Comparison of ENCODE assay signal across 18 cellular contexts in the genomic region with DNA sequence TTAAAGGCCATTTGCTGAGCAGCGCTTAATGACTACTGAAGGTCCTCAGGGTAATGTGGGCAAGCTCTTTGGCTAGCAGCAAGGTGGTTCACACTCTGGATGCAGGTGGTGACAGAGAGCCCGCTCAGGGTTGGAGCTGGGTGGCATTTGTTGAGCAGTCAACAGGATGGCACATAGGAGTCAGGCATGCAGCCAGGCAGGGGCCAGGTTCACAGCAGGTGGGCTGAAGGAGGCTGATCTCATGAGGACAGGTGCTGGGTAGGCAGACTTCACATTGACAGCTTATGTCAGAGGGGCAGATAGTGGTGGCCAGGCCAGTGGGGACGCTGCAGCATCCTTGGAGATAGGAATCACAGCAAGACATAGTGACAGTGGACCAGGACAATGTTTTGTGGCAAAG. TPM values are rescaled to one million over a fixed set of nuclear protein-coding genes. Genes with fewer than 3 reads are reported as not detected.
"Had no signal": no experiment of that assay in that cellular context is flagged by ENCODE, and none has a peak within 500 bp of the region (broad histone marks: within the 10 kb centered on the region; RNA-seq: fewer than 3 reads in every experiment).

No MANE protein-coding gene starts in this region.

- ATAC-seq: activated CD8-positive, alpha-beta memory T cell treated with anti-CD3 and anti-CD28 coated beads, Interleukin-2, amount 10 ng/mL, durations not matched to agents 7 days and 5 days; esophagus mucosa; gastrocnemius medialis; left lobe of liver; natural killer cell; stimulated activated memory B cell treated with anti-CD40 and anti-IgM and Interleukin-4, amounts not matched to agents 10 μg/mL and 1 μg/mL and 100 μg/mL, for 72 hours; upper lobe of right lung had no signal

- H3K79me2 ChIP-seq: parathyroid adenoma had no signal

- DNase-seq: activated CD4-positive, alpha-beta T cell treated with anti-CD3 and anti-CD28 coated beads, Interleukin-2, amount 50 U/mL, for 4 hours; activated CD8-positive, alpha-beta memory T cell treated with anti-CD3 and anti-CD28 coated beads, Interleukin-2, amount 10 ng/mL, durations not matched to agents 7 days and 5 days; amniotic stem cell; effector CD4-positive, alpha-beta T cell; gastrocnemius medialis; head of caudate nucleus; kidney; natural killer cell; sigmoid colon; stimulated activated CD4-positive, alpha-beta T cell treated with anti-CD3 and anti-CD28 coated beads, Interleukin-4, amount 100 ng/mL, for 4 hours; upper lobe of right lung had no signal

- H3K27ac ChIP-seq: gastrocnemius medialis, neutrophil, parathyroid adenoma, sigmoid colon, upper lobe of right lung had no signal

- H3K9ac ChIP-seq: parathyroid adenoma had no signal

- FAIRE-seq: kidney had no signal

- H3K4me1 ChIP-seq: gastrocnemius medialis, parathyroid adenoma, sigmoid colon, upper lobe of right lung had no signal

- H2AFZ ChIP-seq: parathyroid adenoma had no signal

- H3K27me3 ChIP-seq: sigmoid colon, upper lobe of right lung had no signal

- H3K36me3 ChIP-seq: gastrocnemius medialis, neutrophil, sigmoid colon, upper lobe of right lung had no signal

- H3K9me3 ChIP-seq: gastrocnemius medialis, neutrophil, sigmoid colon, upper lobe of right lung had no signal

- H3K4me3 ChIP-seq: gastrocnemius medialis, lung, sigmoid colon, upper lobe of right lung had no signal

RNA-seq across cellular contexts. Expression of gene KRTAP3-1, which starts 4.5 kb away (rescaled TPM):
- total RNA-seq: activated CD8-positive, alpha-beta memory T cell treated with anti-CD3 and anti-CD28 coated beads, Interleukin-2, amount 10 ng/mL, durations not matched to agents 7 days and 5 days; cerebellum; esophagus mucosa; gastrocnemius medialis; kidney; left lobe of liver; lung; natural killer cell; sigmoid colon; upper lobe of right lung had no signal
- polyA plus RNA-seq: lung, sigmoid colon had no signal

RNA-seq across cellular contexts. Expression of gene KRTAP3-2, which starts 4.7 kb away (rescaled TPM):
- total RNA-seq: activated CD8-positive, alpha-beta memory T cell treated with anti-CD3 and anti-CD28 coated beads, Interleukin-2, amount 10 ng/mL, durations not matched to agents 7 days and 5 days; cerebellum; esophagus mucosa; gastrocnemius medialis; kidney; left lobe of liver; lung; natural killer cell; sigmoid colon; upper lobe of right lung had no signal
- polyA plus RNA-seq: sigmoid colon had no signal

RNA-seq across cellular contexts. Expression of gene KRTAP3-3, which starts 10.4 kb away (rescaled TPM):
- total RNA-seq: activated CD8-positive, alpha-beta memory T cell treated with anti-CD3 and anti-CD28 coated beads, Interleukin-2, amount 10 ng/mL, durations not matched to agents 7 days and 5 days; cerebellum; esophagus mucosa; gastrocnemius medialis; kidney; left lobe of liver; lung; natural killer cell; sigmoid colon; upper lobe of right lung had no signal
- polyA plus RNA-seq: lung, sigmoid colon had no signal

RNA-seq across cellular contexts. Expression of gene KRT40, which starts 20.3 kb away (rescaled TPM):
- total RNA-seq: activated CD8-positive, alpha-beta memory T cell treated with anti-CD3 and anti-CD28 coated beads, Interleukin-2, amount 10 ng/mL, durations not matched to agents 7 days and 5 days; cerebellum; esophagus mucosa; gastrocnemius medialis; kidney; left lobe of liver; lung; natural killer cell; sigmoid colon; upper lobe of right lung had no signal

RNA-seq across cellular contexts. Expression of gene KRTAP1-5, which starts 22.6 kb away (rescaled TPM):
- total RNA-seq: activated CD8-positive, alpha-beta memory T cell treated with anti-CD3 and anti-CD28 coated beads, Interleukin-2, amount 10 ng/mL, durations not matched to agents 7 days and 5 days; cerebellum; esophagus mucosa; gastrocnemius medialis; kidney; left lobe of liver; lung; natural killer cell; sigmoid colon; upper lobe of right lung had no signal
- polyA plus RNA-seq: lung, sigmoid colon had no signal
